ENCODE assay signal across 17 cellular contexts in genomic region chr7:87411186-87411585, GRCh38.
DNase-seq lines count a peak whose midpoint lies in the region; ATAC-seq and TF ChIP-seq lines count a peak whose summit lies in the region.
"Had no signal": no experiment of that assay in that cellular context is flagged by ENCODE, and none has a peak within 500 bp of the region (broad histone marks: within the 10 kb centered on the region; RNA-seq: fewer than 3 reads in every experiment).

No MANE protein-coding gene starts in this region.

- H3K79me1 ChIP-seq in mesendoderm (ENCODE audit: low read length) = no peaks in the 10 kb centered on the region

- no peak overlapping the region for H4K5ac ChIP-seq in mesendoderm (ENCODE audit: low read length)

- no peak overlapping the region for H3K4me3 Mint-ChIP-seq in T-cell
- H3K4me3 Mint-ChIP-seq: B cell; CD4-positive, CD25-positive, alpha-beta regulatory T cell had no signal

- no peaks in the 10 kb centered on the region for H3K36me3 Mint-ChIP-seq in T-cell
- H3K36me3 Mint-ChIP-seq: CD4-positive, CD25-positive, alpha-beta regulatory T cell had no signal

- no peaks in the 10 kb centered on the region for H3K9me3 ChIP-seq in tibial artery

- intact Hi-C loops in tibial artery (cut with DNase I; ENCODE audit: low total_unique reads) = no loop called here

- H3K4me1 ChIP-seq in mesendoderm (ENCODE audit: control insufficient read depth, low read depth, low read length) (peaks cover 2% of the 10 kb centered on the region), tibial artery (peaks cover 0 to 23% (median 5%) of the 10 kb centered on the region in 4 donors)

- H3K36me3 ChIP-seq in mesendoderm (ENCODE audit: control insufficient read depth, insufficient read depth, low read length) (no peaks in the 10 kb centered on the region), tibial artery (no peaks in the 10 kb centered on the region)

- no peak overlapping the region for H4K8ac ChIP-seq in mesendoderm (ENCODE audit: low read depth, low read length)

- peak; percentile 13 for DNase-seq in GM03348 (ENCODE audit: low spot score)
- peak; percentile 11 for DNase-seq in astrocyte of the hippocampus (ENCODE audit: low read depth, low spot score)
- DNase-seq in mesendoderm = peak; percentile 49
- DNase-seq in tibial artery = no peak
- DNase-seq in T-cell = no peak
- no peak for DNase-seq in iPS-NIHi11 (ENCODE audit: low spot score)
- DNase-seq in NCI-H345 (lab: John Stamatoyannopoulos, UW) = no peak
- DNase-seq: CD4-positive, CD25-positive, alpha-beta regulatory T cell; DMS53; KG1; NCI-H1436; NCI-H2029; NCI-H2171; NCI-H446 treated with DMSO at 0.1 percent for 48 hours; NK-92 treated with Interleukin-12 subunit alpha and Interleukin-12 subunit beta, amount 100 ng/mL, for 24 hours; SHP77 treated with DMSO at 0.1 percent for 48 hours had no signal

- no peak overlapping the region for H2BK120ac ChIP-seq in mesendoderm (ENCODE audit: low read depth, low read length)

- TF ChIP-seq CTCF in tibial artery (IDR thresholded peaks at IDR 0.05) = no peak

- POLR2A ChIA-PET in T-cell (lab: Charles Lee) = no interaction called here

- H3K9ac ChIP-seq in mesendoderm (ENCODE audit: low read length) = no peak overlapping the region

- no peak overlapping the region for H3K56ac ChIP-seq in mesendoderm (ENCODE audit: low read length)

- H3K27ac Mint-ChIP-seq in T-cell = no peak overlapping the region
- H3K27ac Mint-ChIP-seq: B cell; CD4-positive, CD25-positive, alpha-beta regulatory T cell had no signal

- peaks cover 0 to 4% of the 10 kb centered on the region in 2 donors for H3K27me3 Mint-ChIP-seq in T-cell
- H3K27me3 Mint-ChIP-seq: B cell had no signal

- H2BK15ac ChIP-seq in mesendoderm (replicated peaks; ENCODE audit: low read depth) = no peak overlapping the region

- H3K4me1 Mint-ChIP-seq in T-cell = no peaks in the 10 kb centered on the region
- H3K4me1 Mint-ChIP-seq: B cell; CD4-positive, CD25-positive, alpha-beta regulatory T cell had no signal

- no peak overlapping the region for H3K4me3 ChIP-seq in mesendoderm (ENCODE audit: low read length)
- H3K4me3 ChIP-seq in tibial artery = no peak overlapping the region

- H3K18ac ChIP-seq in mesendoderm (ENCODE audit: low read length) = no peak overlapping the region

- H3K27ac ChIP-seq in mesendoderm (ENCODE audit: low read depth, low read length) (no peak overlapping the region), tibial artery (peak overlapping the region; percentile 14 to 53)

- H3K23ac ChIP-seq in mesendoderm (ENCODE audit: low read length) = no peak overlapping the region

- H3K4me2 ChIP-seq in mesendoderm (ENCODE audit: low read length) = no peak overlapping the region

- H3K9me3 Mint-ChIP-seq in T-cell = no peaks in the 10 kb centered on the region
- H3K9me3 Mint-ChIP-seq: CD4-positive, CD25-positive, alpha-beta regulatory T cell had no signal

- ATAC-seq in T-cell (replicated peaks in 1 of 4) = no peak

- H3K79me2 ChIP-seq in mesendoderm (ENCODE audit: control insufficient read depth, insufficient read depth, low read length) = no peaks in the 10 kb centered on the region

- peak overlapping the region; percentile 48 for H2BK5ac ChIP-seq in mesendoderm (ENCODE audit: low read length)

- CTCF ChIA-PET in T-cell (lab: Charles Lee) = interaction anchor here (0.6 to 11.2 kb wide), 5 partner anchors 13 to 507 kb away, joined by 3 to 108 read pairs (median 4); no protein-coding TSS in a partner anchor

- WGBS in mesendoderm (ENCODE audit: extremely low coverage, insufficient coverage, low lambda C conversion rate) = no CpG with 5 or more reads among the region's 1 CpG

- H3K4ac ChIP-seq in mesendoderm (ENCODE audit: low read depth, low read length) = no peak overlapping the region

- no peaks in the 10 kb centered on the region for H3K27me3 ChIP-seq in mesendoderm (ENCODE audit: insufficient read depth, low read length, poor library complexity)
- H3K27me3 ChIP-seq in tibial artery = no peaks in the 10 kb centered on the region

- H2AK5ac ChIP-seq in mesendoderm (ENCODE audit: low read length) = no peak overlapping the region

Comparison
In these comparisons a context has a peak if more than half of its experiments do, and no peak if none do; other contexts are left out.
1. DNase-seq: peak in GM03348 (single experiment), astrocyte of the hippocampus (single experiment) and mesendoderm (single experiment); none in tibial artery (0 of 2), T-cell (0 of 34), iPS-NIHi11 (single experiment) and NCI-H345 (single experiment).